In genomic region chr15:91525746-91526145, GRCh38 we compare ENCODE assay signal across 11 cellular contexts.
A peak's percentile ranks its signal among the peaks of the same experiment; 100 is the strongest.
DNase-seq lines count a peak whose midpoint lies in the region; ATAC-seq lines count a peak whose summit lies in the region.
"Had no signal": no experiment of that assay in that cellular context is flagged by ENCODE, and none has a peak within 500 bp of the region (broad histone marks: within the 10 kb centered on the region; RNA-seq: fewer than 3 reads in every experiment).

No MANE protein-coding gene starts in this region.

- ATAC-seq in left cardiac atrium (peak; percentile 56 to 78), HG03342 (IDR thresholded peaks at IDR 0.05; ENCODE audit: unreplicated experiment) (no peak)
- ATAC-seq: GM23338 had no signal

- peak; percentile 84 for DNase-seq in G401 (ENCODE audit: low spot score)
- peak; percentile 47 for DNase-seq in cerebellum (ENCODE audit: low spot score)
- no peak for DNase-seq in left cardiac atrium
- DNase-seq in stimulated activated CD4-positive, alpha-beta T cell treated with anti-CD3 and anti-CD28 coated beads, Interleukin-2, amount 100 ng/mL, for 24 hours = no peak
- DNase-seq in DMS79 treated with DMSO at 0.1 percent for 48 hours (lab: John Stamatoyannopoulos, UW) = no peak
- DNase-seq: AML-193; Caco-2; CD8-positive, alpha-beta memory T cell; H7 had no signal

- in situ Hi-C loops in G401 (cut with HindIII; ENCODE audit: low sequenced_read_pairs) = no loop called here

- intact Hi-C loops in left cardiac atrium (cut with DNase I) = no loop called here

Comparison
In these comparisons a context has a peak if more than half of its experiments do, and no peak if none do; other contexts are left out.
1. DNase-seq: peak in G401 (single experiment) and cerebellum (single experiment); none in left cardiac atrium (single experiment), stimulated activated CD4-positive, alpha-beta T cell treated with anti-CD3 and anti-CD28 coated beads, Interleukin-2, amount 100 ng/mL, for 24 hours (0 of 2) and DMS79 treated with DMSO at 0.1 percent for 48 hours (single experiment).